In genomic region chr20:20827992-20828597, GRCh38 we compare ENCODE assay signal across 16 cellular contexts.
"Had no signal": no experiment of that assay in that cellular context is flagged by ENCODE, and none has a peak within 500 bp of the region (broad histone marks: within the 10 kb centered on the region; RNA-seq: fewer than 3 reads in every experiment).

No MANE protein-coding gene starts in this region.

- H3K27ac ChIP-seq: pancreas had no signal

- H3K9me3 ChIP-seq: pancreas had no signal

- H3K4me1 ChIP-seq: pancreas had no signal

- FAIRE-seq: keratinocyte, pancreas had no signal

- ATAC-seq: activated CD8-positive, alpha-beta T cell treated with anti-CD3 and anti-CD28 coated beads, Interleukin-2, amount 10 ng/mL, durations not matched to agents 7 days and 5 days; activated naive CD4-positive, alpha-beta T cell treated with anti-CD3 and anti-CD28 coated beads, Interleukin-2, amount 50 U/mL, for 72 hours; esophagus mucosa; left lobe of liver; naive thymus-derived CD4-positive, alpha-beta T cell; pancreas; stimulated activated effector memory CD8-positive, alpha-beta T cell treated with anti-CD3 and anti-CD28 coated beads, Interleukin-12 subunit alpha, Interleukin-12 subunit beta, amount 100 ng/mL, for 72 hours had no signal

- H3K27me3 ChIP-seq: pancreas had no signal

- H3K36me3 ChIP-seq: pancreas had no signal

- DNase-seq: activated B cell treated with CpG ODN at 0.5 μM for 24 hours; activated CD4-positive, alpha-beta T cell treated with anti-CD3 and anti-CD28 coated beads, Interleukin-2, amount 10 ng/mL, durations not matched to agents 24 days and 14 days; activated CD8-positive, alpha-beta memory T cell treated with anti-CD3 and anti-CD28 coated beads, Interleukin-2, amount 50 U/mL, for 4 hours; activated CD8-positive, alpha-beta T cell treated with anti-CD3 and anti-CD28 coated beads, Interleukin-2, amount 10 ng/mL, durations not matched to agents 7 days and 5 days; activated gamma-delta T cell; activated T-cell treated with anti-CD3 and anti-CD28 coated beads, Interleukin-2, amount 50 U/mL, for 48 hours; amniotic stem cell; hippocampal formation; naive thymus-derived CD4-positive, alpha-beta T cell; pancreas; stimulated activated CD4-positive, alpha-beta T cell treated with anti-CD3 and anti-CD28 coated beads, Interleukin-12 subunit alpha, Interleukin-12 subunit beta, amount 100 ng/mL, for 4 hours had no signal

- H3K4me3 ChIP-seq: pancreas had no signal
